ENCODE assay signal across 8 cellular contexts in the genomic region with DNA sequence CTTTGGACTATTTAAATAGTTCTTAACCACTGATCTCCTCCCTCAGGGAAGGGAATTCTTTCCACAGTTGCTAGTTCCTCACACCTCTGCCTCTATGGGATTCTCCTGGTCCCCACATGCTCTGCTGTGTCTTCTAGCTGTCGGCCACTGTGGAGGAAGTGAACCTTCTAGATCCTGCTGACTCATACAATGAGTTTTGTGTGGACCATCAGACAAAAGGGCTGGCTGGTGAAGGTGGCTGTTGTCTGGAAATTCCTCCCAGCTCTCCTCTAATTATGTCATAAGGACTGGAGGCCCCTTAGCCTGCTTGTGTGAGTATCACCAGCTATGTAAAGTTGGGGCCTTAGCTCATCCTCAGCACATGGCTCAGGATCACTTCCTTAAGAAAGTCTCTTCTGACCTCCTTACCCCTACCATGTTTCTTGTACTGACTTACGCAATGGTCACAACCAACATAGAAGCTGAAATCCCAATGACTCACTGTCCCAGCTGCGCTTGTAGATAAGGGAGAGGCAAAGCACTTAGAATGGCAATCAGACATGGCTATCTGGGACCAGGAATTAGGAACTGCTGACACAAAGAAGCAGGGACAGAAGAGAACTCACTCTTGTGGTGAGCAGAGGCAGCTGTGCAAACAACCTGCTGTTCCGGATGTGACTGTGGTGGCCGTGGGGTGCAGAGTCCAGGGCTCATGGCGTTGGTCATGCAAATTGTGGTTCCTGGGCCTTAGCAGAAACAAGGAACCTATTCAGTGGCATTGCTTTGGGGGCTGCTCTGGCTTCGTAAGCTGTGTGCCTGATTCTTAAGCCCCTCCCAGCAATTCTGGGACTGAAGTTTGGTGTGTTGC. TPM values are rescaled to one million over a fixed set of nuclear protein-coding genes. Genes with fewer than 3 reads are reported as not detected.
DNase-seq lines count a peak whose midpoint lies in the region; ATAC-seq and TF ChIP-seq lines count a peak whose summit lies in the region.

No MANE protein-coding gene starts in this region.

- no peaks in the 10 kb centered on the region for H3K9me3 Mint-ChIP-seq in activated T-helper 2 cell treated with anti-CD3 and anti-CD28 coated beads, Interferon-gamma antibody, Interleukin-2, Interleukin-4, amounts not matched to agents 10 μg/mL and 5 μg/mL and 100 μg/mL, durations not matched to agents 14 hours and 24 hours and 36 hours

- in situ Hi-C loops in G401 (cut with HindIII; ENCODE audit: low sequenced_read_pairs): no loop called here

- H3K27ac Mint-ChIP-seq in activated T-helper 2 cell treated with anti-CD3 and anti-CD28 coated beads, Interferon-gamma antibody, Interleukin-2, Interleukin-4, amounts not matched to agents 10 μg/mL and 5 μg/mL and 100 μg/mL, durations not matched to agents 14 hours and 24 hours and 36 hours: no peak overlapping the region

- no peak overlapping the region for H3K4me3 ChIP-seq in epithelial cell of proximal tubule (ENCODE audit: low read depth, low read length)

- ATAC-seq in GM21423 (IDR thresholded peaks at IDR 0.05; ENCODE audit: unreplicated experiment): peak; percentile 71

- TF ChIP-seq CTCF in epithelial cell of proximal tubule (conservative IDR thresholded peaks at IDR 0.05; ENCODE audit: low read depth, low read length): no peak

- peak; percentile 6 for DNase-seq in G401 (ENCODE audit: low spot score)
- peak; percentile 95 for DNase-seq in HS-27A (ENCODE audit: low read depth)
- peak; percentile 100 for DNase-seq in RPMI7951 (ENCODE audit: low read depth)
- DNase-seq in epithelial cell of proximal tubule (ENCODE audit: low read depth): peak; percentile 72
- peak; percentile 99 for DNase-seq in myocyte (ENCODE audit: low read depth)
- DNase-seq in stimulated activated CD4-positive, alpha-beta T cell treated with anti-CD3 and anti-CD28 coated beads, Interleukin-4, amount 100 ng/mL, for 4 hours: no peak
- no peak for DNase-seq in activated T-helper 2 cell treated with anti-CD3 and anti-CD28 coated beads, Interferon-gamma antibody, Interleukin-2, Interleukin-4, amounts not matched to agents 10 μg/mL and 5 μg/mL and 100 μg/mL, durations not matched to agents 14 hours and 24 hours and 36 hours (ENCODE audit: low spot score)

- intact Hi-C loops in activated T-helper 2 cell treated with anti-CD3 and anti-CD28 coated beads, Interferon-gamma antibody, Interleukin-2, Interleukin-4, amounts not matched to agents 10 μg/mL and 5 μg/mL and 100 μg/mL, durations not matched to agents 14 hours and 24 hours and 36 hours (cut with micrococcal nuclease): no loop called here

- peaks cover 2% of the 10 kb centered on the region for H3K27me3 Mint-ChIP-seq in activated T-helper 2 cell treated with anti-CD3 and anti-CD28 coated beads, Interferon-gamma antibody, Interleukin-2, Interleukin-4, amounts not matched to agents 10 μg/mL and 5 μg/mL and 100 μg/mL, durations not matched to agents 14 hours and 24 hours and 36 hours (ENCODE audit: low read depth)

- no peak overlapping the region for H3K4me3 Mint-ChIP-seq in activated T-helper 2 cell treated with anti-CD3 and anti-CD28 coated beads, Interferon-gamma antibody, Interleukin-2, Interleukin-4, amounts not matched to agents 10 μg/mL and 5 μg/mL and 100 μg/mL, durations not matched to agents 14 hours and 24 hours and 36 hours (ENCODE audit: low read depth)

- H3K4me1 Mint-ChIP-seq in activated T-helper 2 cell treated with anti-CD3 and anti-CD28 coated beads, Interferon-gamma antibody, Interleukin-2, Interleukin-4, amounts not matched to agents 10 μg/mL and 5 μg/mL and 100 μg/mL, durations not matched to agents 14 hours and 24 hours and 36 hours (ENCODE audit: low read depth): peaks cover 3% of the 10 kb centered on the region

- no peaks in the 10 kb centered on the region for H3K36me3 Mint-ChIP-seq in activated T-helper 2 cell treated with anti-CD3 and anti-CD28 coated beads, Interferon-gamma antibody, Interleukin-2, Interleukin-4, amounts not matched to agents 10 μg/mL and 5 μg/mL and 100 μg/mL, durations not matched to agents 14 hours and 24 hours and 36 hours (ENCODE audit: low read depth)

RNA-seq across cellular contexts. Expression of a gene that starts 2.5 kb away (rescaled TPM):
- not detected in 2 replicates for total RNA-seq in G401 (2014; rRNA removed; shearing (Covaris generic))
- 0.24 and 0.39 TPM in 2 replicates for total RNA-seq in RPMI7951 (2014; rRNA removed; shearing (Covaris generic))
- total RNA-seq in epithelial cell of proximal tubule: 12.4 and 33.2 TPM in 2 replicates
- total RNA-seq in myocyte: 0.05 and 0.10 TPM in 2 replicates
- not detected for polyA plus RNA-seq in myocyte (2012)
- not detected in 2 replicates for total RNA-seq in activated T-helper 2 cell treated with anti-CD3 and anti-CD28 coated beads, Interferon-gamma antibody, Interleukin-2, Interleukin-4, amounts not matched to agents 10 μg/mL and 5 μg/mL and 100 μg/mL, durations not matched to agents 14 hours and 24 hours and 36 hours

Comparison
In these comparisons a context has a peak if more than half of its experiments do, and no peak if none do; other contexts are left out.
1. DNase-seq: peak in G401 (single experiment), HS-27A (single experiment), RPMI7951 (single experiment), epithelial cell of proximal tubule (single experiment) and myocyte (single experiment); none in stimulated activated CD4-positive, alpha-beta T cell treated with anti-CD3 and anti-CD28 coated beads, Interleukin-4, amount 100 ng/mL, for 4 hours (0 of 2) and activated T-helper 2 cell treated with anti-CD3 and anti-CD28 coated beads, Interferon-gamma antibody, Interleukin-2, Interleukin-4, amounts not matched to agents 10 μg/mL and 5 μg/mL and 100 μg/mL, durations not matched to agents 14 hours and 24 hours and 36 hours (single experiment).